ENCODE assay signal across 22 cellular contexts in genomic region chr13:74761794-74762193, GRCh38.
DNase-seq lines count a peak whose midpoint lies in the region; ATAC-seq and TF ChIP-seq lines count a peak whose summit lies in the region.
"Had no signal": no experiment of that assay in that cellular context is flagged by ENCODE, and none has a peak within 500 bp of the region (broad histone marks: within the 10 kb centered on the region; RNA-seq: fewer than 3 reads in every experiment).

No MANE protein-coding gene starts in this region.

- H3K27me3 Mint-ChIP-seq in GM23338 (ENCODE audit: insufficient read depth, low read depth, poor library complexity), result peaks cover 4% of the 10 kb centered on the region
- no peaks in the 10 kb centered on the region for H3K27me3 Mint-ChIP-seq in chondrocyte (ENCODE audit: low read depth)
- peaks cover 4% of the 10 kb centered on the region for H3K27me3 Mint-ChIP-seq in activated T-helper 17 cell treated with anti-CD3 and anti-CD28 coated beads, Interleukin-2, amount 50 U/mL, for 72 hours
- H3K27me3 Mint-ChIP-seq: activated CD4-positive, alpha-beta T cell treated with anti-CD3 and anti-CD28 coated beads, Interleukin-2, amount 10 ng/mL, durations not matched to agents 7 days and 5 days; stimulated activated naive B cell treated with anti-CD40 and anti-IgM and Interleukin-4, amounts not matched to agents 10 μg/mL and 1 μg/mL and 100 μg/mL, for 72 hours had no signal

- H3K36me3 Mint-ChIP-seq in GM23338 (ENCODE audit: low read depth) (no peaks in the 10 kb centered on the region), chondrocyte (ENCODE audit: low read depth) (no peaks in the 10 kb centered on the region)
- H3K36me3 Mint-ChIP-seq in activated T-helper 17 cell treated with anti-CD3 and anti-CD28 coated beads, Interleukin-2, amount 50 U/mL, for 72 hours (ENCODE audit: low read depth), result no peaks in the 10 kb centered on the region
- H3K36me3 Mint-ChIP-seq: stimulated activated naive B cell treated with anti-CD40 and anti-IgM and Interleukin-4, amounts not matched to agents 10 μg/mL and 1 μg/mL and 100 μg/mL, for 72 hours had no signal

- peak; percentile 6 for DNase-seq in GM23338 (ENCODE audit: low spot score)
- DNase-seq in chondrocyte (ENCODE audit: low spot score), result no peak
- DNase-seq in iris pigment epithelial cell (ENCODE audit: low read depth), result peak; percentile 49
- peak; percentile 21 for DNase-seq in stromal cell of bone marrow (ENCODE audit: low read depth)
- no peak for DNase-seq in NCI-H510A treated with DMSO at 0.1 percent for 48 hours (lab: John Stamatoyannopoulos, UW)
- DNase-seq: activated CD4-positive, alpha-beta T cell treated with anti-CD3 and anti-CD28 coated beads, Interleukin-2, amount 10 ng/mL, durations not matched to agents 7 days and 5 days; activated CD8-positive, alpha-beta memory T cell treated with anti-CD3 and anti-CD28 coated beads, Interleukin-2, amount 50 U/mL, for 4 hours; activated gamma-delta T cell; anterior cingulate cortex; BE2C; Caco-2; colonic mucosa; H9; left cardiac atrium; midbrain; NCI-H1417; SIG-M5; stimulated activated naive B cell treated with anti-CD40 and anti-IgM and Interleukin-4, amounts not matched to agents 10 μg/mL and 1 μg/mL and 100 μg/mL, for 72 hours; tibial artery had no signal

- no peaks in the 10 kb centered on the region for H3K27me3 ChIP-seq in GM23338 (ENCODE audit: insufficient read depth)
- H3K27me3 ChIP-seq: BE2C, colonic mucosa, gastroesophageal sphincter, tibial artery had no signal

- no peak for ATAC-seq in GM23338
- ATAC-seq in GM21619 (IDR thresholded peaks at IDR 0.05; ENCODE audit: unreplicated experiment), result no peak
- ATAC-seq in activated T-helper 17 cell treated with anti-CD3 and anti-CD28 coated beads, Interleukin-2, amount 50 U/mL, for 72 hours (replicated peaks), result no peak
- ATAC-seq: gastroesophageal sphincter; stimulated activated naive B cell treated with anti-CD40 and anti-IgM and Interleukin-4, amounts not matched to agents 10 μg/mL and 1 μg/mL and 100 μg/mL, for 72 hours had no signal

- H3K9me3 Mint-ChIP-seq in GM23338 (0 out of 3 replicates have a peak, but pooled peaks cover 2% of the 10 kb centered on the region), chondrocyte (ENCODE audit: low read depth) (peaks cover 11% of the 10 kb centered on the region)
- H3K9me3 Mint-ChIP-seq in activated T-helper 17 cell treated with anti-CD3 and anti-CD28 coated beads, Interleukin-2, amount 50 U/mL, for 72 hours, result no peaks in the 10 kb centered on the region
- H3K9me3 Mint-ChIP-seq: activated CD4-positive, alpha-beta T cell treated with anti-CD3 and anti-CD28 coated beads, Interleukin-2, amount 10 ng/mL, durations not matched to agents 7 days and 5 days; H9; stimulated activated naive B cell treated with anti-CD40 and anti-IgM and Interleukin-4, amounts not matched to agents 10 μg/mL and 1 μg/mL and 100 μg/mL, for 72 hours had no signal

- H3K27ac Mint-ChIP-seq in GM23338, result peak overlapping the region; percentile 83
- H3K27ac Mint-ChIP-seq in chondrocyte (ENCODE audit: unreplicated experiment), result peak overlapping the region; percentile 28
- no peak overlapping the region for H3K27ac Mint-ChIP-seq in activated T-helper 17 cell treated with anti-CD3 and anti-CD28 coated beads, Interleukin-2, amount 50 U/mL, for 72 hours
- H3K27ac Mint-ChIP-seq: activated CD4-positive, alpha-beta T cell treated with anti-CD3 and anti-CD28 coated beads, Interleukin-2, amount 10 ng/mL, durations not matched to agents 7 days and 5 days; stimulated activated naive B cell treated with anti-CD40 and anti-IgM and Interleukin-4, amounts not matched to agents 10 μg/mL and 1 μg/mL and 100 μg/mL, for 72 hours had no signal

- peaks cover 9% of the 10 kb centered on the region for H3K4me1 ChIP-seq in GM23338 (ENCODE audit: insufficient read depth)
- H3K4me1 ChIP-seq: BE2C, Caco-2, colonic mucosa, gastroesophageal sphincter, tibial artery had no signal

- no peak for TF ChIP-seq CTCF in GM23338 (conservative IDR thresholded peaks at IDR 0.05; ENCODE audit: low read depth in 2 of 2)
- TF ChIP-seq CTCF in chondrocyte (IDR thresholded peaks at IDR 0.05), result no peak

- H3K27ac ChIP-seq in GM23338 (ENCODE audit: low read depth), result no peak overlapping the region
- H3K27ac ChIP-seq: colonic mucosa, gastroesophageal sphincter, tibial artery had no signal

- no peaks in the 10 kb centered on the region for H3F3A ChIP-seq in GM23338 (replicated peaks; ENCODE audit: low read depth)

- no peak overlapping the region for H3K4me3 ChIP-seq in GM23338
- H3K4me3 ChIP-seq: colonic mucosa, gastroesophageal sphincter, tibial artery had no signal

- H3K9me2 ChIP-seq in GM23338 (ENCODE audit: insufficient read depth), result peaks cover 3% of the 10 kb centered on the region; the same call in 1 of the 2 replicates

- no peak overlapping the region for H3K4me2 ChIP-seq in GM23338

- H3K79me2 ChIP-seq in GM23338 (replicated peaks; ENCODE audit: insufficient read depth), result no peaks in the 10 kb centered on the region

- H3K36me3 ChIP-seq in GM23338 (ENCODE audit: insufficient read depth), result no peaks in the 10 kb centered on the region
- H3K36me3 ChIP-seq: BE2C, colonic mucosa, gastroesophageal sphincter, tibial artery had no signal

- H3K4me1 Mint-ChIP-seq in GM23338, result peaks cover 18% of the 10 kb centered on the region
- peaks cover 20% of the 10 kb centered on the region for H3K4me1 Mint-ChIP-seq in chondrocyte (ENCODE audit: low read depth)
- no peaks in the 10 kb centered on the region for H3K4me1 Mint-ChIP-seq in activated T-helper 17 cell treated with anti-CD3 and anti-CD28 coated beads, Interleukin-2, amount 50 U/mL, for 72 hours
- H3K4me1 Mint-ChIP-seq: activated CD4-positive, alpha-beta T cell treated with anti-CD3 and anti-CD28 coated beads, Interleukin-2, amount 10 ng/mL, durations not matched to agents 7 days and 5 days; stimulated activated naive B cell treated with anti-CD40 and anti-IgM and Interleukin-4, amounts not matched to agents 10 μg/mL and 1 μg/mL and 100 μg/mL, for 72 hours had no signal

- peak overlapping the region; percentile 64; the same call in 1 of the 2 replicates for H2AFZ ChIP-seq in GM23338

- H4K20me1 ChIP-seq in GM23338 (replicated peaks; ENCODE audit: insufficient read depth), result no peaks in the 10 kb centered on the region

- H3K4me3 Mint-ChIP-seq in GM23338 (no peak overlapping the region), chondrocyte (ENCODE audit: unreplicated experiment) (no peak overlapping the region)
- H3K4me3 Mint-ChIP-seq in activated T-helper 17 cell treated with anti-CD3 and anti-CD28 coated beads, Interleukin-2, amount 50 U/mL, for 72 hours, result no peak overlapping the region
- H3K4me3 Mint-ChIP-seq: activated CD4-positive, alpha-beta T cell treated with anti-CD3 and anti-CD28 coated beads, Interleukin-2, amount 10 ng/mL, durations not matched to agents 7 days and 5 days; H9; stimulated activated naive B cell treated with anti-CD40 and anti-IgM and Interleukin-4, amounts not matched to agents 10 μg/mL and 1 μg/mL and 100 μg/mL, for 72 hours had no signal

TF ChIP-seq in GM23338, 12 proteins besides CTCF, POLR2A, EP300 and RAD21:
- TF ChIP-seq JUNB (IDR thresholded peaks at IDR 0.05; ENCODE audit: unreplicated experiment) (no peak), ETS1 (IDR thresholded peaks at IDR 0.05) (no peak)

Comparison
In these comparisons a context has a peak if more than half of its experiments do, and no peak if none do; other contexts are left out.
1. DNase-seq: peak in GM23338 (single experiment), iris pigment epithelial cell (single experiment) and stromal cell of bone marrow (single experiment); none in chondrocyte (single experiment) and NCI-H510A treated with DMSO at 0.1 percent for 48 hours (single experiment).